Comparison of ENCODE assay signal across 10 cellular contexts in genomic region chr13:48144413-48145035, GRCh38. TPM values are rescaled to one million over a fixed set of nuclear protein-coding genes. Genes with fewer than 3 reads are reported as not detected.
DNase-seq lines count a peak whose midpoint lies in the region; ATAC-seq and TF ChIP-seq lines count a peak whose summit lies in the region.
"Had no signal": no experiment of that assay in that cellular context is flagged by ENCODE, and none has a peak within 500 bp of the region (broad histone marks: within the 10 kb centered on the region; RNA-seq: fewer than 3 reads in every experiment).

No MANE protein-coding gene starts in this region.

- H3K9me3 Mint-ChIP-seq in activated naive CD8-positive, alpha-beta T cell treated with anti-CD3 and anti-CD28 coated beads for 36 hours: no peaks in the 10 kb centered on the region
- H3K9me3 Mint-ChIP-seq in activated T-helper 1 cell treated with anti-CD3 and anti-CD28 coated beads, Interleukin-12 subunit alpha, Interleukin-12 subunit beta, Interleukin-2, Interleukin-4 antibody, amounts not matched to agents 30 ng/mL and 10 ng/mL and 1 ng/mL, durations not matched to agents 14 hours and 24 hours and 36 hours: peaks cover 3% of the 10 kb centered on the region

- DNase-seq in activated naive CD8-positive, alpha-beta T cell treated with anti-CD3 and anti-CD28 coated beads for 36 hours: no peak
- peak; percentile 63 for DNase-seq in iris pigment epithelial cell (ENCODE audit: low read depth)
- DNase-seq in stimulated activated naive CD8-positive, alpha-beta T cell treated with anti-CD3 and anti-CD28 coated beads, Interleukin-15, Interleukin-2, amounts not matched to agents 100 U/mL and 50 U/mL, for 24 hours: no peak
- no peak for DNase-seq in epidermal melanocyte (ENCODE audit: insufficient read length, low spot score)
- DNase-seq in activated T-helper 1 cell treated with anti-CD3 and anti-CD28 coated beads, Interleukin-12 subunit alpha, Interleukin-12 subunit beta, Interleukin-2, Interleukin-4 antibody, amounts not matched to agents 30 ng/mL and 10 ng/mL and 1 ng/mL, durations not matched to agents 14 hours and 24 hours and 36 hours (ENCODE audit: low spot score): no peak
- no peak for DNase-seq in lower leg skin (ENCODE audit: low spot score in 2 of 2)
- DNase-seq: activated CD4-positive, alpha-beta T cell treated with anti-CD3 and anti-CD28 coated beads, Interleukin-2, amount 50 U/mL, for 4 hours; NCI-H748 treated with DMSO at 0.1 percent for 48 hours had no signal

- peaks cover 35% of the 10 kb centered on the region for H3K4me1 Mint-ChIP-seq in activated naive CD8-positive, alpha-beta T cell treated with anti-CD3 and anti-CD28 coated beads for 36 hours
- H3K4me1 Mint-ChIP-seq in activated T-helper 1 cell treated with anti-CD3 and anti-CD28 coated beads, Interleukin-12 subunit alpha, Interleukin-12 subunit beta, Interleukin-2, Interleukin-4 antibody, amounts not matched to agents 30 ng/mL and 10 ng/mL and 1 ng/mL, durations not matched to agents 14 hours and 24 hours and 36 hours (ENCODE audit: low read depth): no peaks in the 10 kb centered on the region

- no peaks in the 10 kb centered on the region for H3K27me3 Mint-ChIP-seq in activated naive CD8-positive, alpha-beta T cell treated with anti-CD3 and anti-CD28 coated beads for 36 hours
- H3K27me3 Mint-ChIP-seq in activated T-helper 1 cell treated with anti-CD3 and anti-CD28 coated beads, Interleukin-12 subunit alpha, Interleukin-12 subunit beta, Interleukin-2, Interleukin-4 antibody, amounts not matched to agents 30 ng/mL and 10 ng/mL and 1 ng/mL, durations not matched to agents 14 hours and 24 hours and 36 hours (ENCODE audit: insufficient read depth): peaks cover 1% of the 10 kb centered on the region

- TF ChIP-seq POLR2A in lower leg skin (IDR thresholded peaks at IDR 0.05): no peak

- peak; percentile 52 for ATAC-seq in stimulated activated naive CD8-positive, alpha-beta T cell treated with anti-CD3 and anti-CD28 coated beads, Interleukin-15, Interleukin-2, amounts not matched to agents 100 U/mL and 50 U/mL, for 24 hours
- no peak for ATAC-seq in GM18511 (IDR thresholded peaks at IDR 0.05; ENCODE audit: unreplicated experiment)

- H3K27ac ChIP-seq in KOPT-K1 (ENCODE audit: low read depth, low read length, poor library complexity, severe bottlenecking): peak overlapping the region; percentile 20

- no peak overlapping the region for H3K4me3 ChIP-seq in lower leg skin (ENCODE audit: low read depth, poor library complexity, severe bottlenecking)

- H3K4me3 Mint-ChIP-seq in activated naive CD8-positive, alpha-beta T cell treated with anti-CD3 and anti-CD28 coated beads for 36 hours: no peak overlapping the region
- H3K4me3 Mint-ChIP-seq in activated T-helper 1 cell treated with anti-CD3 and anti-CD28 coated beads, Interleukin-12 subunit alpha, Interleukin-12 subunit beta, Interleukin-2, Interleukin-4 antibody, amounts not matched to agents 30 ng/mL and 10 ng/mL and 1 ng/mL, durations not matched to agents 14 hours and 24 hours and 36 hours: no peak overlapping the region

- no peak for TF ChIP-seq CTCF in lower leg skin (IDR thresholded peaks at IDR 0.05)

- H3K36me3 Mint-ChIP-seq in activated naive CD8-positive, alpha-beta T cell treated with anti-CD3 and anti-CD28 coated beads for 36 hours: peaks cover 10% of the 10 kb centered on the region
- peaks cover 2% of the 10 kb centered on the region for H3K36me3 Mint-ChIP-seq in activated T-helper 1 cell treated with anti-CD3 and anti-CD28 coated beads, Interleukin-12 subunit alpha, Interleukin-12 subunit beta, Interleukin-2, Interleukin-4 antibody, amounts not matched to agents 30 ng/mL and 10 ng/mL and 1 ng/mL, durations not matched to agents 14 hours and 24 hours and 36 hours (ENCODE audit: low read depth)

- H3K9me3 ChIP-seq in KOPT-K1 (ENCODE audit: insufficient read depth, low read length, poor library complexity, severe bottlenecking): no peaks in the 10 kb centered on the region

- WGBS in lower leg skin, 2 donors: 76% methylated on average over 7 of the region's 7 CpGs

- peak overlapping the region; percentile 86 for H3K27ac Mint-ChIP-seq in activated naive CD8-positive, alpha-beta T cell treated with anti-CD3 and anti-CD28 coated beads for 36 hours
- H3K27ac Mint-ChIP-seq in activated T-helper 1 cell treated with anti-CD3 and anti-CD28 coated beads, Interleukin-12 subunit alpha, Interleukin-12 subunit beta, Interleukin-2, Interleukin-4 antibody, amounts not matched to agents 30 ng/mL and 10 ng/mL and 1 ng/mL, durations not matched to agents 14 hours and 24 hours and 36 hours: no peak overlapping the region

- intact Hi-C loops in activated T-helper 1 cell treated with anti-CD3 and anti-CD28 coated beads, Interleukin-12 subunit alpha, Interleukin-12 subunit beta, Interleukin-2, Interleukin-4 antibody, amounts not matched to agents 30 ng/mL and 10 ng/mL and 1 ng/mL, durations not matched to agents 14 hours and 24 hours and 36 hours (cut with micrococcal nuclease): no loop called here
- intact Hi-C loops in lower leg skin (cut with DNase I; ENCODE audit: low total_unique reads): no loop called here

- H3K36me3 ChIP-seq in KOPT-K1 (ENCODE audit: insufficient read depth, low read length): no peaks in the 10 kb centered on the region

RNA-seq across cellular contexts. Expression of gene MED4, which starts 49.6 kb away (rescaled TPM):
- total RNA-seq in activated naive CD8-positive, alpha-beta T cell treated with anti-CD3 and anti-CD28 coated beads for 36 hours: 10 to 100 TPM; 66.3 to 66.8 TPM
- total RNA-seq in activated T-helper 1 cell treated with anti-CD3 and anti-CD28 coated beads, Interleukin-12 subunit alpha, Interleukin-12 subunit beta, Interleukin-2, Interleukin-4 antibody, amounts not matched to agents 30 ng/mL and 10 ng/mL and 1 ng/mL, durations not matched to agents 14 hours and 24 hours and 36 hours: 64.2 and 65.6 TPM in 2 replicates
- total RNA-seq in lower leg skin: 10 to 100 TPM; 33.1 to 49.6 (median 37.7) TPM
